1 cellular context compared by ENCODE assay signal in genomic region chr1:38990401-38990745, GRCh38.
TF ChIP-seq lines count a peak whose summit lies in the region.

No MANE protein-coding gene starts in this region.

TF ChIP-seq in SK-N-SH, 30 proteins besides CTCF, POLR2A, EP300 and RAD21 (continued from another document):
- no peak for TF ChIP-seq JUND (IDR thresholded peaks at IDR 0.05)
- TF ChIP-seq ZBTB33 (IDR thresholded peaks at IDR 0.05; ENCODE audit: borderline replicate concordance, low read depth) = no peak
- TF ChIP-seq RCOR1 (IDR thresholded peaks at IDR 0.05; ENCODE audit: low read length) = no peak
- TF ChIP-seq CHD2 (IDR thresholded peaks at IDR 0.05; ENCODE audit: low read length, partially characterized antibody) = no peak
- TF ChIP-seq TAF1 (IDR thresholded peaks at IDR 0.05; ENCODE audit: borderline replicate concordance, low read depth, low read length) = no peak
- TF ChIP-seq PBX3 (IDR thresholded peaks at IDR 0.05) = no peak
- TF ChIP-seq MAX (IDR thresholded peaks at IDR 0.05; ENCODE audit: low read depth) = no peak
- TF ChIP-seq YY1 (IDR thresholded peaks at IDR 0.05; ENCODE audit: low read depth) = no peak
- no peak for TF ChIP-seq USF2 (IDR thresholded peaks at IDR 0.05; ENCODE audit: borderline replicate concordance, low read depth, low read length)
- no peak for TF ChIP-seq NFIC (IDR thresholded peaks at IDR 0.05; ENCODE audit: borderline replicate concordance)
- TF ChIP-seq USF1 (IDR thresholded peaks at IDR 0.05; ENCODE audit: borderline replicate concordance, low read depth) = no peak
